Comparison of ENCODE assay signal across 8 cellular contexts in genomic region chrX:115562492-115562872, GRCh38. TPM values are rescaled to one million over a fixed set of nuclear protein-coding genes. Genes with fewer than 3 reads are reported as not detected.
DNase-seq lines count a peak whose midpoint lies in the region; ATAC-seq and TF ChIP-seq lines count a peak whose summit lies in the region.

No MANE protein-coding gene starts in this region.

- no peaks in the 10 kb centered on the region for H3K36me3 Mint-ChIP-seq in CD8-positive, alpha-beta memory T cell

- H3K4me3 Mint-ChIP-seq in CD8-positive, alpha-beta memory T cell = no peak overlapping the region

- POLR2A ChIA-PET in CD8-positive, alpha-beta memory T cell (lab: Charles Lee) = no interaction called here

- H3K27me3 Mint-ChIP-seq in CD8-positive, alpha-beta memory T cell = peaks cover 0 to 23% of the 10 kb centered on the region in 2 donors

- H3K4me1 Mint-ChIP-seq in CD8-positive, alpha-beta memory T cell = no peaks in the 10 kb centered on the region

- CTCF ChIA-PET in CD8-positive, alpha-beta memory T cell (lab: Charles Lee) = no interaction called here

- ATAC-seq in HG03342 (IDR thresholded peaks at IDR 0.05; ENCODE audit: unreplicated experiment) (no peak), GM18858 (IDR thresholded peaks at IDR 0.05; ENCODE audit: unreplicated experiment) (no peak)

- intact Hi-C loops in prostate gland (cut with DNase I) = loop anchor here (5.0 kb wide), 3 partner anchors 55 to 230 kb away; no protein-coding TSS in a partner anchor

- TF ChIP-seq CTCF in GM12864 (IDR thresholded peaks at IDR 0.05; ENCODE audit: low read depth, low read length, missing control alignments) = no peak
- no peak for TF ChIP-seq CTCF in cardiac muscle cell (IDR thresholded peaks at IDR 0.05; ENCODE audit: low read depth, low read length)
- TF ChIP-seq CTCF in prostate gland (IDR thresholded peaks at IDR 0.05) = no peak

- H3K36me3 ChIP-seq in cardiac muscle cell (no peaks in the 10 kb centered on the region), prostate gland (no peaks in the 10 kb centered on the region)
- H3K36me3 ChIP-seq in CD8-positive, alpha-beta memory T cell (ENCODE audit: insufficient read depth, low read length) = no peaks in the 10 kb centered on the region

- H3K9me3 Mint-ChIP-seq in CD8-positive, alpha-beta memory T cell = no peaks in the 10 kb centered on the region

- H3K27me3 ChIP-seq in cardiac muscle cell = no peaks in the 10 kb centered on the region
- no peaks in the 10 kb centered on the region for H3K27me3 ChIP-seq in prostate gland (replicated peaks; ENCODE audit: insufficient read depth)
- H3K27me3 ChIP-seq in CD8-positive, alpha-beta memory T cell (ENCODE audit: insufficient read depth, low read length, poor library complexity, severe bottlenecking) = no peaks in the 10 kb centered on the region

- H3K27ac Mint-ChIP-seq in CD8-positive, alpha-beta memory T cell = no peak overlapping the region

- H3K4me1 ChIP-seq in cardiac muscle cell (ENCODE audit: low read depth) = peaks cover 26% of the 10 kb centered on the region
- H3K4me1 ChIP-seq in prostate gland (replicated peaks) = no peaks in the 10 kb centered on the region
- H3K4me1 ChIP-seq in CD8-positive, alpha-beta memory T cell (ENCODE audit: insufficient read depth, low read length) = no peaks in the 10 kb centered on the region

- TF ChIP-seq POLR2A in prostate gland (IDR thresholded peaks at IDR 0.05) = no peak

- H3K9me3 ChIP-seq in cardiac muscle cell (ENCODE audit: low read depth) (no peaks in the 10 kb centered on the region), prostate gland (no peaks in the 10 kb centered on the region)
- H3K9me3 ChIP-seq in CD8-positive, alpha-beta memory T cell (ENCODE audit: low read length) = no peaks in the 10 kb centered on the region

- DNase-seq in GM12864 (ENCODE audit: low read depth) = no peak
- peak; percentile 54 for DNase-seq in SW480 (ENCODE audit: low spot score)
- peak; percentile 68 to 74 for DNase-seq in cardiac muscle cell (ENCODE audit: low read depth in 1 of 2, low spot score in 1 of 2)
- DNase-seq in prostate gland (ENCODE audit: low spot score) = no peak
- no peak for DNase-seq in UCSD-AML1 (lab: John Stamatoyannopoulos, UW; ENCODE audit: unreplicated experiment)
- no peak for DNase-seq in CD8-positive, alpha-beta memory T cell

- H3K4me3 ChIP-seq in GM12864 (ENCODE audit: low read depth, low read length) (peak overlapping the region; percentile 58), cardiac muscle cell (peak overlapping the region; percentile 89), prostate gland (peak overlapping the region; percentile 40 to 41)
- H3K4me3 ChIP-seq in CD8-positive, alpha-beta memory T cell (ENCODE audit: low read length) = no peak overlapping the region

- 10% methylated on average over 8 of the region's 8 CpGs for WGBS in prostate gland

- peak overlapping the region; percentile 95 for H3K27ac ChIP-seq in cardiac muscle cell
- H3K27ac ChIP-seq in prostate gland = peak overlapping the region; percentile 69 to 78
- H3K27ac ChIP-seq in CD8-positive, alpha-beta memory T cell (ENCODE audit: low read depth, low read length) = no peak overlapping the region

RNA-seq across cellular contexts. Expression of gene PLS3, which starts 1.5 kb away (rescaled TPM):
- total RNA-seq in cardiac muscle cell = 114 and 140 TPM in 2 replicates
- polyA plus RNA-seq in cardiac muscle cell = 168 and 218 TPM in 2 replicates
- 10 to 100 TPM; 32.1 to 69.3 TPM for total RNA-seq in prostate gland
- total RNA-seq in CD8-positive, alpha-beta memory T cell = under 1 TPM; 0.51 to 0.66 TPM
- polyA plus RNA-seq in CD8-positive, alpha-beta memory T cell = not detected

Comparison
In these comparisons a context has a peak if more than half of its experiments do, and no peak if none do; other contexts are left out.
1. DNase-seq: peak in SW480 (single experiment) and cardiac muscle cell (2 of 2); none in GM12864 (single experiment), prostate gland (single experiment), UCSD-AML1 (single experiment) and CD8-positive, alpha-beta memory T cell (0 of 5).
2. RNA of gene PLS3, which starts 1.5 kb away (total RNA-seq): 114 to 140 TPM in cardiac muscle cell and 32.1 to 69.3 TPM in prostate gland; 0.51 to 0.66 TPM in CD8-positive, alpha-beta memory T cell; every median in the first group is over 10 times any median in the second.